ENCODE assay signal across 21 cellular contexts in the genomic region with DNA sequence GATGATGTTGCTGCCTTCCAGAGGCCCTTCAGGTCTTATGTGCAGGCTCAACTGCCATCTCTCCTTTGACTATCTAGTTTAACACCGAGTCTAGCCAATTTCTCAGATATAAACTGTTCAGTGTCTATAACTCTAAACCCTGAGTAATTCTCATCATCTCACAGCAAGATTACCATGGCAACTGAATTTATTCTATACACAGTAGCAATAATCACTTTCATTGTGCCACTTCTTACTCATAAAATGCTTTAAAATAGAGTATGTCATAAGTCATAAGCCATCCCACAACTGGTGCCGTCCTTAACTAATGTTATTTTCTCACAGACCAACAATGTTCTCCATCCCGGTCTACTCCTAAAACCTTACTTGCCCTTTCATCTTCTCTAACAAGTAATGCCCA. TPM values are rescaled to one million over a fixed set of nuclear protein-coding genes. Genes with fewer than 3 reads are reported as not detected.
A peak's percentile ranks its signal among the peaks of the same experiment; 100 is the strongest.
DNase-seq lines count a peak whose midpoint lies in the region; ATAC-seq and TF ChIP-seq lines count a peak whose summit lies in the region.
"Had no signal": no experiment of that assay in that cellular context is flagged by ENCODE, and none has a peak within 500 bp of the region (broad histone marks: within the 10 kb centered on the region; RNA-seq: fewer than 3 reads in every experiment).

No MANE protein-coding gene starts in this region.

- WGBS in prostate gland, result 95% methylated on average over 3 of the region's 3 CpGs

- no peak overlapping the region for H3K4me3 ChIP-seq in CD8-positive, alpha-beta T cell (ENCODE audit: low read depth, low read length)
- H3K4me3 ChIP-seq in prostate gland (no peak overlapping the region), OCI-LY7 (ENCODE audit: low read depth, low read length, poor library complexity, severe bottlenecking) (no peak overlapping the region)
- H3K4me3 ChIP-seq: A549, Peyer's patch, vagina had no signal

- TF ChIP-seq POLR2A in prostate gland (IDR thresholded peaks at IDR 0.05), result no peak

- peaks cover 16% of the 10 kb centered on the region for H3K4me1 Mint-ChIP-seq in activated CD8-positive, alpha-beta T cell treated with anti-CD3 and anti-CD28 coated beads for 36 hours (ENCODE audit: low read depth)
- H3K4me1 Mint-ChIP-seq in activated CD8-positive, alpha-beta T cell treated with anti-CD3 and anti-CD28 coated beads, Interleukin-2, amount 10 ng/mL, durations not matched to agents 7 days and 5 days (ENCODE audit: low read depth), result no peaks in the 10 kb centered on the region
- H3K4me1 Mint-ChIP-seq in CD8-positive, alpha-beta T cell (ENCODE audit: low read depth), result peaks cover 17% of the 10 kb centered on the region
- H3K4me1 Mint-ChIP-seq in activated naive CD8-positive, alpha-beta T cell treated with anti-CD3 and anti-CD28 coated beads for 36 hours, result peaks cover 15% of the 10 kb centered on the region
- peaks cover 6 to 11% of the 10 kb centered on the region in 2 donors for H3K4me1 Mint-ChIP-seq in natural killer cell treated with Interleukin-12 subunit alpha and Interleukin-12 subunit beta and Interleukin-15 and Interleukin-18, amount 100 ng/mL, for 72 hours (ENCODE audit: low read depth in 2 of 2)

- H3K9me2 ChIP-seq in OCI-LY7 (ENCODE audit: insufficient read depth, low read length), result no peaks in the 10 kb centered on the region

- DNase-seq in activated CD8-positive, alpha-beta T cell treated with anti-CD3 and anti-CD28 coated beads for 36 hours, result no peak
- no peak for DNase-seq in activated CD8-positive, alpha-beta T cell treated with anti-CD3 and anti-CD28 coated beads, Interleukin-2, amount 10 ng/mL, durations not matched to agents 7 days and 5 days
- DNase-seq in CD8-positive, alpha-beta T cell, result no peak
- no peak for DNase-seq in activated naive CD8-positive, alpha-beta T cell treated with anti-CD3 and anti-CD28 coated beads for 36 hours
- DNase-seq in natural killer cell treated with Interleukin-12 subunit alpha and Interleukin-12 subunit beta and Interleukin-15 and Interleukin-18, amount 100 ng/mL, for 72 hours (ENCODE audit: low spot score), result no peak
- DNase-seq in prostate gland (ENCODE audit: low spot score) (no peak), NAMALWA (ENCODE audit: low spot score) (no peak), OCI-LY7 (ENCODE audit: low spot score) (no peak)
- DNase-seq: Caco-2; GDM1; H9; NCI-H1105; NCI-H1930; NCI-H526 treated with DMSO at 0.1 percent for 48 hours; occipital lobe; Peyer's patch; stimulated activated naive CD8-positive, alpha-beta T cell treated with anti-CD3 and anti-CD28 coated beads, Interleukin-15, Interleukin-2, amounts not matched to agents 100 U/mL and 50 U/mL, for 24 hours; SW 1271 had no signal

- H4K20me1 ChIP-seq in OCI-LY7 (ENCODE audit: insufficient read depth, low read length), result no peaks in the 10 kb centered on the region

- H3K9me3 Mint-ChIP-seq in activated CD8-positive, alpha-beta T cell treated with anti-CD3 and anti-CD28 coated beads for 36 hours, result no peaks in the 10 kb centered on the region
- H3K9me3 Mint-ChIP-seq in activated CD8-positive, alpha-beta T cell treated with anti-CD3 and anti-CD28 coated beads, Interleukin-2, amount 10 ng/mL, durations not matched to agents 7 days and 5 days (ENCODE audit: insufficient read depth), result no peaks in the 10 kb centered on the region
- H3K9me3 Mint-ChIP-seq in CD8-positive, alpha-beta T cell, result no peaks in the 10 kb centered on the region
- H3K9me3 Mint-ChIP-seq in activated naive CD8-positive, alpha-beta T cell treated with anti-CD3 and anti-CD28 coated beads for 36 hours, result no peaks in the 10 kb centered on the region
- no peaks in the 10 kb centered on the region for H3K9me3 Mint-ChIP-seq in natural killer cell treated with Interleukin-12 subunit alpha and Interleukin-12 subunit beta and Interleukin-15 and Interleukin-18, amount 100 ng/mL, for 72 hours

- peaks cover 51% of the 10 kb centered on the region for H3K36me3 ChIP-seq in CD8-positive, alpha-beta T cell (ENCODE audit: insufficient read depth, low read length)
- peaks cover 0 to 2% of the 10 kb centered on the region in 2 donors for H3K36me3 ChIP-seq in prostate gland
- peaks cover 89% of the 10 kb centered on the region for H3K36me3 ChIP-seq in OCI-LY7 (ENCODE audit: insufficient read depth, low read length)

- H3K4me2 ChIP-seq in OCI-LY7 (ENCODE audit: low read length), result no peak overlapping the region
- H3K4me2 ChIP-seq: A549 had no signal

- no peak for TF ChIP-seq CTCF in activated CD8-positive, alpha-beta T cell treated with anti-CD3 and anti-CD28 coated beads for 36 hours (IDR thresholded peaks at IDR 0.05)
- TF ChIP-seq CTCF in CD8-positive, alpha-beta T cell (IDR thresholded peaks at IDR 0.05), result no peak
- TF ChIP-seq CTCF in prostate gland (IDR thresholded peaks at IDR 0.05), result no peak
- TF ChIP-seq CTCF in OCI-LY7 (conservative IDR thresholded peaks at IDR 0.05; ENCODE audit: low read length), result no peak

- H3K79me2 ChIP-seq in OCI-LY7 (ENCODE audit: insufficient read depth, low read depth, low read length), result no peaks in the 10 kb centered on the region

- no peaks in the 10 kb centered on the region for H3K27me3 ChIP-seq in CD8-positive, alpha-beta T cell (ENCODE audit: insufficient read depth, low read length)
- no peaks in the 10 kb centered on the region for H3K27me3 ChIP-seq in prostate gland (replicated peaks; ENCODE audit: insufficient read depth)
- H3K27me3 ChIP-seq: Peyer's patch, vagina had no signal

- H3K27ac Mint-ChIP-seq in activated CD8-positive, alpha-beta T cell treated with anti-CD3 and anti-CD28 coated beads for 36 hours, result peak overlapping the region; percentile 16
- H3K27ac Mint-ChIP-seq in activated CD8-positive, alpha-beta T cell treated with anti-CD3 and anti-CD28 coated beads, Interleukin-2, amount 10 ng/mL, durations not matched to agents 7 days and 5 days, result no peak overlapping the region
- H3K27ac Mint-ChIP-seq in CD8-positive, alpha-beta T cell, result peak overlapping the region; percentile 79
- peak overlapping the region; percentile 39 for H3K27ac Mint-ChIP-seq in activated naive CD8-positive, alpha-beta T cell treated with anti-CD3 and anti-CD28 coated beads for 36 hours
- H3K27ac Mint-ChIP-seq in natural killer cell treated with Interleukin-12 subunit alpha and Interleukin-12 subunit beta and Interleukin-15 and Interleukin-18, amount 100 ng/mL, for 72 hours, result peak overlapping the region; percentile 24 to 29
- H3K27ac Mint-ChIP-seq: H9 had no signal

- no peaks in the 10 kb centered on the region for H3K4me1 ChIP-seq in CD8-positive, alpha-beta T cell (ENCODE audit: insufficient read depth, low read length)
- no peaks in the 10 kb centered on the region for H3K4me1 ChIP-seq in prostate gland (replicated peaks)
- no peaks in the 10 kb centered on the region for H3K4me1 ChIP-seq in OCI-LY7 (ENCODE audit: insufficient read depth, low read length, poor library complexity, severe bottlenecking)
- H3K4me1 ChIP-seq: A549, Caco-2, Peyer's patch, vagina had no signal

- no peaks in the 10 kb centered on the region for H3K27me3 Mint-ChIP-seq in activated CD8-positive, alpha-beta T cell treated with anti-CD3 and anti-CD28 coated beads for 36 hours
- H3K27me3 Mint-ChIP-seq in activated CD8-positive, alpha-beta T cell treated with anti-CD3 and anti-CD28 coated beads, Interleukin-2, amount 10 ng/mL, durations not matched to agents 7 days and 5 days (ENCODE audit: low read depth), result no peaks in the 10 kb centered on the region
- H3K27me3 Mint-ChIP-seq in CD8-positive, alpha-beta T cell (ENCODE audit: low read depth), result no peaks in the 10 kb centered on the region
- H3K27me3 Mint-ChIP-seq in activated naive CD8-positive, alpha-beta T cell treated with anti-CD3 and anti-CD28 coated beads for 36 hours, result no peaks in the 10 kb centered on the region
- H3K27me3 Mint-ChIP-seq in natural killer cell treated with Interleukin-12 subunit alpha and Interleukin-12 subunit beta and Interleukin-15 and Interleukin-18, amount 100 ng/mL, for 72 hours, result no peaks in the 10 kb centered on the region

- no peak overlapping the region for H2AFZ ChIP-seq in OCI-LY7 (ENCODE audit: low read length)

- BruUV-seq in OCI-LY7 (replicated peaks; lab: Mats Ljungman, UMichigan), result no TSS peak

- CTCF ChIA-PET in activated CD8-positive, alpha-beta T cell treated with anti-CD3 and anti-CD28 coated beads for 36 hours (lab: Charles Lee), result no interaction called here
- CTCF ChIA-PET in activated CD8-positive, alpha-beta T cell treated with anti-CD3 and anti-CD28 coated beads, Interleukin-2, amount 10 ng/mL, durations not matched to agents 7 days and 5 days (lab: Charles Lee), result no interaction called here
- CTCF ChIA-PET in CD8-positive, alpha-beta T cell (lab: Charles Lee), result no interaction called here
- CTCF ChIA-PET in OCI-LY7 (lab: Charles Lee; ENCODE audit: unreplicated experiment), result no interaction called here

- ATAC-seq in activated CD8-positive, alpha-beta T cell treated with anti-CD3 and anti-CD28 coated beads for 36 hours, result no peak
- ATAC-seq in activated CD8-positive, alpha-beta T cell treated with anti-CD3 and anti-CD28 coated beads, Interleukin-2, amount 10 ng/mL, durations not matched to agents 7 days and 5 days, result no peak
- no peak for ATAC-seq in CD8-positive, alpha-beta T cell
- peak in 1 of 2 donors; percentile 24 for ATAC-seq in natural killer cell treated with Interleukin-12 subunit alpha and Interleukin-12 subunit beta and Interleukin-15 and Interleukin-18, amount 100 ng/mL, for 72 hours
- ATAC-seq: A549; left lobe of liver; stimulated activated naive CD8-positive, alpha-beta T cell treated with anti-CD3 and anti-CD28 coated beads, Interleukin-15, Interleukin-2, amounts not matched to agents 100 U/mL and 50 U/mL, for 24 hours had no signal

- POLR2A ChIA-PET in activated CD8-positive, alpha-beta T cell treated with anti-CD3 and anti-CD28 coated beads for 36 hours (lab: Charles Lee), result no interaction called here
- POLR2A ChIA-PET in activated CD8-positive, alpha-beta T cell treated with anti-CD3 and anti-CD28 coated beads, Interleukin-2, amount 10 ng/mL, durations not matched to agents 7 days and 5 days (lab: Charles Lee), result no interaction called here
- POLR2A ChIA-PET in CD8-positive, alpha-beta T cell (lab: Charles Lee), result interaction anchor here (0.6 kb wide), 1 partner anchor 42 kb away, joined by 4 read pairs; no protein-coding TSS in a partner anchor
- POLR2A ChIA-PET in OCI-LY7 (lab: Charles Lee), result no interaction called here

- H3K4me3 Mint-ChIP-seq in activated CD8-positive, alpha-beta T cell treated with anti-CD3 and anti-CD28 coated beads for 36 hours, result no peak overlapping the region
- H3K4me3 Mint-ChIP-seq in activated CD8-positive, alpha-beta T cell treated with anti-CD3 and anti-CD28 coated beads, Interleukin-2, amount 10 ng/mL, durations not matched to agents 7 days and 5 days, result no peak overlapping the region
- H3K4me3 Mint-ChIP-seq in CD8-positive, alpha-beta T cell, result no peak overlapping the region
- H3K4me3 Mint-ChIP-seq in activated naive CD8-positive, alpha-beta T cell treated with anti-CD3 and anti-CD28 coated beads for 36 hours, result no peak overlapping the region
- no peak overlapping the region for H3K4me3 Mint-ChIP-seq in natural killer cell treated with Interleukin-12 subunit alpha and Interleukin-12 subunit beta and Interleukin-15 and Interleukin-18, amount 100 ng/mL, for 72 hours
- H3K4me3 Mint-ChIP-seq: H9 had no signal

- H3K27ac ChIP-seq in CD8-positive, alpha-beta T cell (ENCODE audit: low read depth, low read length), result no peak overlapping the region
- H3K27ac ChIP-seq in prostate gland, result no peak overlapping the region
- H3K27ac ChIP-seq in OCI-LY7 (ENCODE audit: low read depth, low read length, poor library complexity, severe bottlenecking), result no peak overlapping the region
- H3K27ac ChIP-seq: A549, Peyer's patch, vagina had no signal

- intact Hi-C loops in activated CD8-positive, alpha-beta T cell treated with anti-CD3 and anti-CD28 coated beads for 36 hours (cut with micrococcal nuclease), result no loop called here
- intact Hi-C loops in CD8-positive, alpha-beta T cell (cut with DNase I, micrococcal nuclease), result no loop called here
- intact Hi-C loops in prostate gland (cut with DNase I) (no loop called here), OCI-LY7 (cut with micrococcal nuclease; ENCODE audit: unreplicated experiment) (no loop called here)

- no peaks in the 10 kb centered on the region for H3K9me3 ChIP-seq in CD8-positive, alpha-beta T cell (ENCODE audit: low read length)
- H3K9me3 ChIP-seq in prostate gland (no peaks in the 10 kb centered on the region), OCI-LY7 (ENCODE audit: low read length) (no peaks in the 10 kb centered on the region)
- H3K9me3 ChIP-seq: A549, Caco-2, Peyer's patch, vagina had no signal

- peaks cover 37% of the 10 kb centered on the region for H3K36me3 Mint-ChIP-seq in activated CD8-positive, alpha-beta T cell treated with anti-CD3 and anti-CD28 coated beads for 36 hours (ENCODE audit: low read depth)
- H3K36me3 Mint-ChIP-seq in activated CD8-positive, alpha-beta T cell treated with anti-CD3 and anti-CD28 coated beads, Interleukin-2, amount 10 ng/mL, durations not matched to agents 7 days and 5 days (ENCODE audit: low read depth), result peaks cover 61% of the 10 kb centered on the region
- peaks cover 73% of the 10 kb centered on the region for H3K36me3 Mint-ChIP-seq in CD8-positive, alpha-beta T cell
- H3K36me3 Mint-ChIP-seq in activated naive CD8-positive, alpha-beta T cell treated with anti-CD3 and anti-CD28 coated beads for 36 hours, result peaks cover 23% of the 10 kb centered on the region
- peaks cover 22% of the 10 kb centered on the region for H3K36me3 Mint-ChIP-seq in natural killer cell treated with Interleukin-12 subunit alpha and Interleukin-12 subunit beta and Interleukin-15 and Interleukin-18, amount 100 ng/mL, for 72 hours

RNA-seq across cellular contexts. Expression of a gene that starts 45.0 kb away (rescaled TPM):
- 10 to 100 TPM; 35.4 to 43.1 TPM for total RNA-seq in activated CD8-positive, alpha-beta T cell treated with anti-CD3 and anti-CD28 coated beads for 36 hours
- total RNA-seq in activated CD8-positive, alpha-beta T cell treated with anti-CD3 and anti-CD28 coated beads, Interleukin-2, amount 10 ng/mL, durations not matched to agents 7 days and 5 days, result 100 to 1,000 TPM in 1 of 2 experiments, 10 to 100 TPM in 1; 97.4 to 105 TPM
- 10 to 100 TPM; 46.4 to 47.0 TPM for total RNA-seq in CD8-positive, alpha-beta T cell
- total RNA-seq in activated naive CD8-positive, alpha-beta T cell treated with anti-CD3 and anti-CD28 coated beads for 36 hours, result 10 to 100 TPM; 40.4 to 40.5 TPM
- total RNA-seq in natural killer cell treated with Interleukin-12 subunit alpha and Interleukin-12 subunit beta and Interleukin-15 and Interleukin-18, amount 100 ng/mL, for 72 hours, result 10 to 100 TPM; 68.7 to 77.4 TPM
- total RNA-seq in prostate gland, result 10 to 100 TPM; 33.0 to 34.8 TPM
- 39.6 and 46.5 TPM in 2 replicates for total RNA-seq in OCI-LY7 (2014; rRNA removed; shearing (Covaris generic))
- total RNA-seq in OCI-LY7 (2022), result 132 and 146 TPM in 2 replicates
